Comparison of ENCODE assay signal across 27 cellular contexts in the genomic region with DNA sequence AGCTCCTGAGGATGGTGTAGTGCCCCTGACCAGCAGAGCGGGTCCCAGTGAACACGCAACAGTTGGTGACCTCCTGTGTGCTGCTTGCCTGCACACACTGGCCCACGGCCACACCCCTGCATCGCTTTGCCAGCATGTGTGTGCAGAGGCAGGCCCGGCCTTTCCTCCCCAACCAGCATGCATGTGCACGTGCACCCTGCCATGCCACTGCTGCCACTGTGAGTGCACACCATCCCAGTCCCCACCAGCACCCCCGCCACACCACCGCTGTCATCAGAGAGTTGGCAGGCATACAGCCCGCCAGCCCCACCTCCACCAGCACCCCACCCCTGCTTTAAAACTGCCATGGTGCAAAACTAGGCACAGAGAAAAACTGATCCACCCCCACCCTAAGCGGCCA.
"Had no signal": no experiment of that assay in that cellular context is flagged by ENCODE, and none has a peak within 500 bp of the region (broad histone marks: within the 10 kb centered on the region; RNA-seq: fewer than 3 reads in every experiment).

No MANE protein-coding gene starts in this region.

- H3K9ac ChIP-seq: parathyroid adenoma had no signal

- H3K36me3 ChIP-seq: heart left ventricle, left lung, right lobe of liver, tibial nerve, vagina had no signal

- H3K9me3 Mint-ChIP-seq: type B pancreatic cell had no signal

- H2AFZ ChIP-seq: parathyroid adenoma had no signal

- H3K79me2 ChIP-seq: parathyroid adenoma had no signal

- H3K27ac Mint-ChIP-seq: immature natural killer cell; naive thymus-derived CD4-positive, alpha-beta T cell; natural killer cell treated with Interleukin-12 subunit alpha and Interleukin-12 subunit beta and Interleukin-15 and Interleukin-18, amount 100 ng/mL, for 72 hours; stimulated activated naive B cell treated with anti-CD40 and anti-IgM and Interleukin-4, amounts not matched to agents 10 μg/mL and 1 μg/mL and 100 μg/mL, for 72 hours; stimulated activated naive CD8-positive, alpha-beta T cell treated with anti-CD3 and anti-CD28 coated beads, Interleukin-15, Interleukin-2, amounts not matched to agents 100 ng/mL and 50 ng/mL, for 24 hours; type B pancreatic cell had no signal

- H3K27me3 ChIP-seq: heart left ventricle, left lung, right lobe of liver, tibial nerve, vagina had no signal

- H3K4me3 Mint-ChIP-seq: immature natural killer cell; naive thymus-derived CD4-positive, alpha-beta T cell; natural killer cell treated with Interleukin-12 subunit alpha and Interleukin-12 subunit beta and Interleukin-15 and Interleukin-18, amount 100 ng/mL, for 72 hours; stimulated activated naive B cell treated with anti-CD40 and anti-IgM and Interleukin-4, amounts not matched to agents 10 μg/mL and 1 μg/mL and 100 μg/mL, for 72 hours; stimulated activated naive CD8-positive, alpha-beta T cell treated with anti-CD3 and anti-CD28 coated beads, Interleukin-15, Interleukin-2, amounts not matched to agents 100 ng/mL and 50 ng/mL, for 24 hours; type B pancreatic cell had no signal

- H3K36me3 Mint-ChIP-seq: immature natural killer cell; naive thymus-derived CD4-positive, alpha-beta T cell; stimulated activated naive B cell treated with anti-CD40 and anti-IgM and Interleukin-4, amounts not matched to agents 10 μg/mL and 1 μg/mL and 100 μg/mL, for 72 hours; type B pancreatic cell had no signal

- ATAC-seq: heart left ventricle; left colon; left lung; mucosa of descending colon; naive thymus-derived CD4-positive, alpha-beta T cell; psoas muscle; stimulated activated naive B cell treated with anti-CD40 and anti-IgM and Interleukin-4, amounts not matched to agents 10 μg/mL and 1 μg/mL and 100 μg/mL, for 72 hours had no signal

- H3K27ac ChIP-seq: heart left ventricle, left lung, parathyroid adenoma, psoas muscle, right lobe of liver, tibial nerve, vagina had no signal

- H3K4me1 Mint-ChIP-seq: immature natural killer cell; naive thymus-derived CD4-positive, alpha-beta T cell; stimulated activated naive B cell treated with anti-CD40 and anti-IgM and Interleukin-4, amounts not matched to agents 10 μg/mL and 1 μg/mL and 100 μg/mL, for 72 hours had no signal

- H3K4me1 ChIP-seq: heart left ventricle, left lung, parathyroid adenoma, psoas muscle, right lobe of liver, tibial nerve, vagina had no signal

- DNase-seq: heart left ventricle; hypothalamus; immature natural killer cell; kidney; left colon; left lung; mesendoderm; midbrain; mucosa of descending colon; naive thymus-derived CD4-positive, alpha-beta T cell; nucleus accumbens; psoas muscle; right lobe of liver; stimulated activated CD4-positive, alpha-beta T cell treated with anti-CD3 and anti-CD28 coated beads, Interleukin-1b, Interleukin-23, amount 100 ng/mL, for 48 hours; stimulated activated CD4-positive, alpha-beta T cell treated with anti-CD3 and anti-CD28 coated beads, Interleukin-2, amount 100 ng/mL, for 48 hours; stimulated activated CD4-positive, alpha-beta T cell treated with anti-CD3 and anti-CD28 coated beads, Interleukin-4, amount 100 ng/mL, for 4 hours; stimulated activated CD8-positive, alpha-beta memory T cell treated with anti-CD3 and anti-CD28 coated beads, Interleukin-4, amount 100 ng/mL, for 48 hours; stimulated activated naive B cell treated with anti-CD40 and anti-IgM and Interleukin-4, amounts not matched to agents 10 μg/mL and 1 μg/mL and 100 μg/mL, for 72 hours; substantia nigra had no signal

- H3K9me3 ChIP-seq: mucosa of descending colon, psoas muscle, right lobe of liver, vagina had no signal

- H3K4me3 ChIP-seq: heart left ventricle, left lung, lung, mucosa of descending colon, psoas muscle, right lobe of liver, smooth muscle cell, tibial nerve, vagina had no signal

- H3K27me3 Mint-ChIP-seq: type B pancreatic cell had no signal

- H3K4me2 ChIP-seq: smooth muscle cell had no signal
